Comparison of ENCODE assay signal across 1 cellular context in the genomic region with DNA sequence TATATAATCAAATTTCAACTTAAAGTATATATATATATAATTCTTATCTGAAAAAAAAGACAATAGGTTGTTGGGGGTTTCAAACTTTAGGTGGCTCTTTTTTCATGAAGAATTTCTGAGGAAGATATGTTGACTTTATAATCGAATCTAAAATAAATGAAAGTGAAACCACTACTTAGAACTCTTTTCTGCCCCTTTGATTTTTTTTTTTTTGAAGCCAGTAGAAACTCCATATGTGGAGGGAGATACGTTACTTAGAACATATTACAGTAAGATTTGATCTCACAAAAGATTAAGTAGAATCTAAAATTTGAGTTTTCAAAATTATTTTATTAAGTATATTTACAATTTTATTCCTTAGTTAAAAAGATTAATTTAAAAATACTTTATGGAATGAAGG.
TF ChIP-seq lines count a peak whose summit lies in the region.

No MANE protein-coding gene starts in this region.

TF ChIP-seq in SK-N-SH treated with all-trans-retinoic acid at 6 μM for 48 hours, 23 proteins besides CTCF, POLR2A, EP300 and RAD21 (continued from another document):
- TF ChIP-seq, protein P1, sequence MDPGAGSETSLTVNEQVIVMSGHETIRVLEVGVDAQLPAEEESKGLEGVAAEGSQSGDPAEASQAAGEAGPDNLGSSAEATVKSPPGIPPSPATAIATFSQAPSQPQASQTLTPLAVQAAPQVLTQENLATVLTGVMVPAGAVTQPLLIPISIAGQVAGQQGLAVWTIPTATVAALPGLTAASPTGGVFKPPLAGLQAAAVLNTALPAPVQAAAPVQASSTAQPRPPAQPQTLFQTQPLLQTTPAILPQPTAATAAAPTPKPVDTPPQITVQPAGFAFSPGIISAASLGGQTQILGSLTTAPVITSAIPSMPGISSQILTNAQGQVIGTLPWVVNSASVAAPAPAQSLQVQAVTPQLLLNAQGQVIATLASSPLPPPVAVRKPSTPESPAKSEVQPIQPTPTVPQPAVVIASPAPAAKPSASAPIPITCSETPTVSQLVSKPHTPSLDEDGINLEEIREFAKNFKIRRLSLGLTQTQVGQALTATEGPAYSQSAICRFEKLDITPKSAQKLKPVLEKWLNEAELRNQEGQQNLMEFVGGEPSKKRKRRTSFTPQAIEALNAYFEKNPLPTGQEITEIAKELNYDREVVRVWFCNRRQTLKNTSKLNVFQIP (CRISPR knock-in tag; IDR thresholded peaks at IDR 0.05; ENCODE audit: borderline replicate concordance, low read depth): no peak
- TF ChIP-seq ZFP3 (CRISPR knock-in tag; IDR thresholded peaks at IDR 0.05): no peak
- no peak for TF ChIP-seq BACH2 (CRISPR knock-in tag; IDR thresholded peaks at IDR 0.05; ENCODE audit: borderline replicate concordance)
